In the genomic region with DNA sequence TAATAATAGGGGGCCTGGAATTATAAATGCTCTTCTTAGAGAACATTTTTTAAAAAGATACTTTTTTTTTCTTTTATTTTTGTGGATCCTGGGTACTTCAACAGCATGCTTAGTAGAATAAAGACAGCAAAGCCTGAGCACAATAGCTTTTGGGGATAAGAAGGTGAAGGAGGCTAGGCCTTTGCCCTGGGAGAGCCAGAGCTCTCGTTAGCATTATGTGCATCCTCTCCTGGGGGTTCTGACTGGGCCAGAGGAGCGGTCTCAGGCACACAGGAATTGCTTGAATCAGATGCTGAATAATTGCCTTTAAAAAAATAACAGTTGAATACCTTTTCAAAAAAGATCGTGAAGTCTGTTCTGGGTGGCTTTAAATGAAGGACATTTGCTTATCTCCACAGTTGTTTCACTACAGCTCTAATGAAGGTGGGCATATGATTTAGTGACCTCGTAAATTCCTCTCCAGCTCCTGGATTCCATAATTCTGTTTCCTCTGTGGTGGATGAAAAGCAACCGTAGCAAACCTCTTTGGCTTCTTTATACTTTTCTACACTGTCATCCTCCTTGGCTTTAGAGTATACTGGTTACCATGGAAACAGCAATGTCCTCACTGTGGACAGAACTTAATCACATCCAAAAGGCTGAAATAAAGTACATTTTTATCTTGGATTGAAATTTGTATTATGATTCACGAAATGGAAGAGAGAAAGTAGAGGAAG, we compare ENCODE assay signal across 25 cellular contexts.
A peak's percentile ranks its signal among the peaks of the same experiment; 100 is the strongest.
DNase-seq lines count a peak whose midpoint lies in the region; ATAC-seq, FAIRE-seq and TF ChIP-seq lines count a peak whose summit lies in the region.
"Had no signal": no experiment of that assay in that cellular context is flagged by ENCODE, and none has a peak within 500 bp of the region (broad histone marks: within the 10 kb centered on the region; RNA-seq: fewer than 3 reads in every experiment).

No MANE protein-coding gene starts in this region.

- peak overlapping the region; percentile 74 for H3K27ac Mint-ChIP-seq in glutamatergic neuron (ENCODE audit: unreplicated experiment)
- H3K27ac Mint-ChIP-seq: activated CD8-positive, alpha-beta T cell treated with anti-CD3 and anti-CD28 coated beads for 36 hours had no signal

- H3K4me1 Mint-ChIP-seq in glutamatergic neuron (ENCODE audit: low read depth, unreplicated experiment): peaks cover 69% of the 10 kb centered on the region

- no peaks in the 10 kb centered on the region for H4K20me1 ChIP-seq in K562 (replicated peaks; ENCODE audit: control insufficient read depth, insufficient read depth, low read length)

- H3K27ac ChIP-seq in K562 (ENCODE audit: extremely low read depth, low read depth, low read length) (no peak overlapping the region), aorta (ENCODE audit: low read depth in 1 of 2, low read length in 2 of 2) (no peak overlapping the region)
- H3K27ac ChIP-seq: A549, C4-2B, gastrocnemius medialis, suprapubic skin, vagina had no signal

- in situ Hi-C loops in K562 (cut with MboI): no loop called here

- H2AFZ ChIP-seq in K562 (ENCODE audit: low read depth, low read length): no peak overlapping the region

- H3K9me3 ChIP-seq in K562 (replicated peaks; ENCODE audit: control insufficient read depth, insufficient read depth, low read depth, low read length) (no peaks in the 10 kb centered on the region), aorta (ENCODE audit: control insufficient read depth, low read length) (no peaks in the 10 kb centered on the region)
- H3K9me3 ChIP-seq: A549, gastrocnemius medialis, suprapubic skin, vagina had no signal

- BruUV-seq in K562 (replicated peaks; lab: Mats Ljungman, UMichigan): no TSS peak

- no peak for TF ChIP-seq RAD21 in K562 (CRISPR knock-in tag; conservative IDR thresholded peaks at IDR 0.05 in 1 of 2, IDR thresholded peaks at IDR 0.05 in 1 of 2)

- CTCF ChIA-PET in K562 (lab: Yijun Ruan, JAX; ENCODE audit: low intra/inter-chr PET ratio): no interaction called here

- peaks cover 9% of the 10 kb centered on the region for H3K27me3 Mint-ChIP-seq in glutamatergic neuron (ENCODE audit: unreplicated experiment)

- H3K4me3 Mint-ChIP-seq in glutamatergic neuron (ENCODE audit: unreplicated experiment): peak overlapping the region; percentile 57
- H3K4me3 Mint-ChIP-seq: activated CD8-positive, alpha-beta T cell treated with anti-CD3 and anti-CD28 coated beads for 36 hours had no signal

- no peaks in the 10 kb centered on the region for H3K27me3 ChIP-seq in K562 (ENCODE audit: control insufficient read depth in 2 of 2, insufficient read depth in 2 of 2, low read length in 2 of 2)
- H3K27me3 ChIP-seq in aorta (ENCODE audit: control insufficient read depth in 1 of 2, insufficient read depth in 2 of 2, low read length in 1 of 2): no peaks in the 10 kb centered on the region
- H3K27me3 ChIP-seq: gastrocnemius medialis, suprapubic skin, vagina had no signal

- H3K9ac ChIP-seq in K562 (ENCODE audit: insufficient read depth in 1 of 2, low read depth in 2 of 2, low read length in 2 of 2): no peak overlapping the region

- DNase-seq in NCI-H748 (lab: John Stamatoyannopoulos, UW; ENCODE audit: unreplicated experiment): peak; percentile 28
- no peak for DNase-seq in NCI-H748 treated with DMSO at 0.1 percent for 48 hours (lab: John Stamatoyannopoulos, UW)
- no peak for DNase-seq in K562 (ENCODE audit: extremely low read depth in 1 of 4, low spot score in 3 of 4)
- no peak for DNase-seq in glutamatergic neuron
- DNase-seq in superior temporal gyrus (ENCODE audit: extremely low spot score): peak; percentile 53
- no peak for DNase-seq in iPS-NIHi11 (ENCODE audit: low spot score)
- no peak for DNase-seq in aorta
- DNase-seq in HuH-7.5 (ENCODE audit: low spot score): no peak
- DNase-seq: activated CD4-positive, CD25-positive, alpha-beta regulatory T cell; activated CD8-positive, alpha-beta T cell treated with anti-CD3 and anti-CD28 coated beads for 36 hours; activated naive CD4-positive, alpha-beta T cell; anterior cingulate cortex; gastrocnemius medialis; Kasumi-1; kidney; NCI-H1105; NCI-H2081 treated with DMSO at 0.1 percent for 48 hours; right cardiac atrium had no signal

- no peak overlapping the region for H3K4me3 ChIP-seq in K562
- H3K4me3 ChIP-seq in aorta (ENCODE audit: low read length in 2 of 2): no peak overlapping the region
- H3K4me3 ChIP-seq: A549, gastrocnemius medialis, lung, suprapubic skin, vagina had no signal

- H3K4me2 ChIP-seq in K562 (ENCODE audit: insufficient read depth, low read length): no peak overlapping the region
- H3K4me2 ChIP-seq: A549 had no signal

- H3K36me3 ChIP-seq in K562 (ENCODE audit: control insufficient read depth, insufficient read depth, low read length) (no peaks in the 10 kb centered on the region), aorta (ENCODE audit: control insufficient read depth in 1 of 2, insufficient read depth in 2 of 2, low read length in 1 of 2) (no peaks in the 10 kb centered on the region)
- H3K36me3 ChIP-seq: gastrocnemius medialis, suprapubic skin, vagina had no signal

- WGBS in K562 (ENCODE audit: insufficient coverage, low coverage, missing lambda C conversion rate): 19% methylated on average over 6 of the region's 6 CpGs
- WGBS in aorta, 2 donors: 70 to 77% methylated on average over 6 of the region's 6 CpGs

- no peak for TF ChIP-seq POLR2A in K562 (conservative IDR thresholded peaks at IDR 0.05)

- H3K79me2 ChIP-seq in K562 (ENCODE audit: control insufficient read depth, insufficient read depth, low read length): no peaks in the 10 kb centered on the region

- H3K36me3 Mint-ChIP-seq in glutamatergic neuron (ENCODE audit: unreplicated experiment): no peaks in the 10 kb centered on the region

- no peak for FAIRE-seq in K562 (lab: Jason Lieb, UNC)
- FAIRE-seq: A549, D721Med, G401.6, kidney had no signal

- H3K9me3 Mint-ChIP-seq in glutamatergic neuron (ENCODE audit: unreplicated experiment): peaks cover 12% of the 10 kb centered on the region
- H3K9me3 Mint-ChIP-seq: activated CD8-positive, alpha-beta T cell treated with anti-CD3 and anti-CD28 coated beads for 36 hours had no signal

- TF ChIP-seq CTCF in K562 (IDR thresholded peaks at IDR 0.05 in 2 of 3, conservative IDR thresholded peaks at IDR 0.05 in 1 of 3; ENCODE audit: insufficient read depth in 2 of 3, low read depth in 1 of 3, low read length in 3 of 3): no peak
- no peak for TF ChIP-seq CTCF in glutamatergic neuron (IDR thresholded peaks at IDR 0.05; ENCODE audit: partially characterized antibody, unreplicated experiment)

- H3K4me1 ChIP-seq in K562 (replicated peaks in 1 of 2; ENCODE audit: control insufficient read depth in 2 of 2, insufficient read depth in 2 of 2, low read length in 2 of 2) (no peaks in the 10 kb centered on the region), aorta (ENCODE audit: control insufficient read depth in 1 of 2, insufficient read depth in 2 of 2, low read length in 2 of 2) (no peaks in the 10 kb centered on the region)
- H3K4me1 ChIP-seq: A549, gastrocnemius medialis, suprapubic skin, vagina had no signal

- no peaks in the 10 kb centered on the region for H3K9me1 ChIP-seq in K562 (ENCODE audit: control insufficient read depth, insufficient read depth, low read length)

- POLR2A ChIA-PET in K562 (lab: Yijun Ruan, JAX): interaction anchor here (0.6 to 1.6 kb wide), 3 partner anchors 12 to 1121 kb away, joined by 3 read pairs; no protein-coding TSS in a partner anchor

- TF ChIP-seq EP300 in K562 (IDR thresholded peaks at IDR 0.05; ENCODE audit: low read length): no peak

- ATAC-seq in K562 (no peak), aorta (ENCODE audit: low FRiP score) (no peak)
- ATAC-seq: A549; activated CD8-positive, alpha-beta T cell treated with anti-CD3 and anti-CD28 coated beads for 36 hours; gastrocnemius medialis had no signal

- intact Hi-C loops in K562 (cut with micrococcal nuclease) (no loop called here), aorta (cut with DNase I) (no loop called here)

TF ChIP-seq in K562, 482 proteins besides CTCF, POLR2A, EP300 and RAD21:
- TF ChIP-seq GABPA (tag; conservative IDR thresholded peaks at IDR 0.05; ENCODE audit: low read depth) (no peak), ZNF584 (CRISPR knock-in tag; IDR thresholded peaks at IDR 0.05; ENCODE audit: low read depth) (no peak), RFX1 (IDR thresholded peaks at IDR 0.05) (peak; percentile 89)

Comparison
In these comparisons a context has a peak if more than half of its experiments do, and no peak if none do; other contexts are left out.
1. DNase-seq: peak in NCI-H748 (single experiment) and superior temporal gyrus (single experiment); none in NCI-H748 treated with DMSO at 0.1 percent for 48 hours (single experiment), K562 (0 of 4), glutamatergic neuron (single experiment), iPS-NIHi11 (single experiment), aorta (0 of 2) and HuH-7.5 (single experiment).